8 cellular contexts compared by ENCODE assay signal in the genomic region with DNA sequence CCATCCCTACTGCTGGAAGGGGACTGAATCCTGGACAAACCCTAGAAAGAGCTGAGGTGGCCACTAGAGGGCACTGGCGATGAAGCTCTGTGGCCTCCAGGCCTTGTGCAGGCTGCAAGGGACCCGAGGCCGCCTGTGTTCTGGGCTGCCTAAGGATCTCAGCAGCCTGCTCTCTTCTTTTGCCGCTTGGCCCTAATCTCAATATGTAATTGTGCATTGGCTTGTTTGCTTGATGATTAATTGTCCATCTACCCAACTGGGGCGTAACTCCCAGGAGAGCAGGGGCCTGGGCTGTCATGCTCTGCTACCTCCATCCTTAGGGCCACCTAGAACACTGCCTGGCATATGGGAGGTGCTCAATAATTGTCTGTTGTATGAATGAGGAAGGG.
DNase-seq lines count a peak whose midpoint lies in the region; ATAC-seq and TF ChIP-seq lines count a peak whose summit lies in the region.

No MANE protein-coding gene starts in this region.

- CTCF ChIA-PET in CD4-positive, alpha-beta memory T cell (lab: Charles Lee; ENCODE audit: partially characterized antibody), result interaction anchor here (0.7 to 28.9 kb wide), 28 partner anchors 8 to 553 kb away, joined by 3 to 845 read pairs (median 4); partner anchors contain the start of genes GLRX5 and SYNE3

- H3K4me3 ChIP-seq in CD4-positive, alpha-beta memory T cell (ENCODE audit: low read length in 2 of 2), result no peak overlapping the region

- peaks cover 17 to 70% of the 10 kb centered on the region in 2 donors for H3K36me3 Mint-ChIP-seq in CD4-positive, alpha-beta memory T cell
- peaks cover 2% of the 10 kb centered on the region for H3K36me3 Mint-ChIP-seq in endothelial cell (ENCODE audit: low read depth, unreplicated experiment)

- no peaks in the 10 kb centered on the region for H3K27me3 ChIP-seq in CD4-positive, alpha-beta memory T cell (ENCODE audit: insufficient read depth, low read length)

- peaks cover 3 to 5% (median 5%) of the 10 kb centered on the region in 4 donors for H3K4me1 Mint-ChIP-seq in CD4-positive, alpha-beta memory T cell
- no peaks in the 10 kb centered on the region for H3K4me1 Mint-ChIP-seq in endothelial cell (ENCODE audit: unreplicated experiment)

- TF ChIP-seq CTCF in endothelial cell (IDR thresholded peaks at IDR 0.05; ENCODE audit: unreplicated experiment), result peak; percentile 70

- H3K27me3 Mint-ChIP-seq in CD4-positive, alpha-beta memory T cell, result no peaks in the 10 kb centered on the region
- H3K27me3 Mint-ChIP-seq in endothelial cell (ENCODE audit: unreplicated experiment), result peaks cover 5% of the 10 kb centered on the region

- H3K9me3 ChIP-seq in CD4-positive, alpha-beta memory T cell (ENCODE audit: control insufficient read depth in 1 of 2, low read length in 2 of 2), result no peaks in the 10 kb centered on the region

- H3K27ac Mint-ChIP-seq in CD4-positive, alpha-beta memory T cell, result peak overlapping the region in 6 of 7 donors; percentile 23 to 84 (median 64)
- H3K27ac Mint-ChIP-seq in endothelial cell (ENCODE audit: unreplicated experiment), result no peak overlapping the region

- intact Hi-C loops in CD4-positive, alpha-beta memory T cell (cut with micrococcal nuclease), result loop anchor here (1.0 to 5.0 kb wide), 5 partner anchors 20 to 330 kb away; partner anchors contain the start of gene GLRX5

- H3K27ac ChIP-seq in CD4-positive, alpha-beta memory T cell (ENCODE audit: low read depth, low read length), result no peak overlapping the region

- peak; percentile 61 to 69 (median 66) for DNase-seq in CD4-positive, alpha-beta memory T cell
- DNase-seq in HT1080 (ENCODE audit: low read depth) (peak; percentile 74), NOMO-1 (lab: John Stamatoyannopoulos, UW; ENCODE audit: unreplicated experiment in 2 of 2) (peak; percentile 42 to 43), endothelial cell (ENCODE audit: low spot score) (peak; percentile 84), myocyte (ENCODE audit: low read depth) (peak; percentile 84)
- DNase-seq in activated CD8-positive, alpha-beta memory T cell treated with anti-CD3 and anti-CD28 coated beads for 48 hours (ENCODE audit: low read depth in 2 of 3, low spot score in 2 of 3), result peak; percentile 39 to 40 (median 40)
- DNase-seq in stimulated activated CD8-positive, alpha-beta memory T cell treated with anti-CD3 and anti-CD28 coated beads, Interleukin-7, amount 100 ng/mL, for 24 hours (ENCODE audit: low read depth), result peak; percentile 58

- peaks cover 57% of the 10 kb centered on the region for H3K36me3 ChIP-seq in CD4-positive, alpha-beta memory T cell (ENCODE audit: insufficient read depth, low read length)

- H3K4me3 Mint-ChIP-seq in CD4-positive, alpha-beta memory T cell, result no peak overlapping the region
- H3K4me3 Mint-ChIP-seq in endothelial cell (ENCODE audit: unreplicated experiment), result no peak overlapping the region

- ATAC-seq in GM19463 (IDR thresholded peaks at IDR 0.05; ENCODE audit: unreplicated experiment), result peak; percentile 96

- POLR2A ChIA-PET in CD4-positive, alpha-beta memory T cell (lab: Charles Lee; ENCODE audit: partially characterized antibody), result interaction anchor here (0.8 to 5.1 kb wide), 11 partner anchors 8 to 93 kb away, joined by 3 to 37 read pairs (median 4); partner anchors contain the start of genes GLRX5 and SYNE3

- peaks cover 7% of the 10 kb centered on the region for H3K4me1 ChIP-seq in CD4-positive, alpha-beta memory T cell (ENCODE audit: insufficient read depth, low read length)

- no peaks in the 10 kb centered on the region for H3K9me3 Mint-ChIP-seq in CD4-positive, alpha-beta memory T cell
- no peaks in the 10 kb centered on the region for H3K9me3 Mint-ChIP-seq in endothelial cell (ENCODE audit: unreplicated experiment)
